8 cellular contexts compared by ENCODE assay signal in the genomic region with DNA sequence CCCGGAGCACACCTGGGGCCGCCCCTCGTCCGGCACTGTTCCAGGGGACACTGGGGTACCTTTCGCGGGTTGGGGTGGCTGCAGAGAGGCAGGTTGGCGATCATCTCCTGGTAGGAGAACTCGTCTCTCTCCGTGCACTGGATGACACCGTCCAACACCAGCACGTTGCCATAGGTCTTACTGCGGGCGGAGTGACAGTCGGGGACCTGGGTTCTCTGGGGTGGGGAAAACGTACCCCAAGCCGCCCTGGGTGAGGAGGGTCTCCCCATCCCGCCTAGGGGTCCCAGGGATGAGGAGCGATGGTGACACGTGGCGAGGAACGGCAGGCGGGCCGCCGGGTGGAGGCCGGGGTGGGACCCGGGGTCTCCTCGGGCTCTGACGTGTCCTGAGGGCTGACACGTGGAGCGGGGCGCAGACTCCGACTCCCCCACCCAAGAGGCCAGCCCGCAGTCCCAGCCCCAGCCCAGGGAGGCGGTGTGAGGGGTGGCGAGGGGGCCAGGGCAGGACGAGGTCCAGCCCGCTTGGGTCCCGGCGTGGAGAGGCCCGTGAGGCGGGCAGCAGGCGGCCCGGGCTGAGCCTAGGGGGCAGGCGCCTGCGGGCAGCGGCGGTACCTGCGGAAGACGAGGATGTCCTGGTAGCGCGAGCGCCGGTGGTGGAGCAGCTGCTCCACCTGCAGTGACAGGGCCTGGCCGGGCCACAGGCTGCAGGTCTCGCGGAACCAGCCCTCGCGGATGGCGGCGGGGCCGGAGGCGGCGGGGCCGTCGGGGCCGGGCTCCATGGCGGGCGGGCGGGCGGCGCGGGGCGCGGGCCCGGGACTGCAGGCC. TPM values are rescaled to one million over a fixed set of nuclear protein-coding genes. Genes with fewer than 3 reads are reported as not detected.
A peak's percentile ranks its signal among the peaks of the same experiment; 100 is the strongest.
DNase-seq lines count a peak whose midpoint lies in the region; ATAC-seq and TF ChIP-seq lines count a peak whose summit lies in the region.

No MANE protein-coding gene starts in this region.

- CTCF ChIA-PET in SK-N-SH (lab: Yijun Ruan, JAX) = interaction anchor here (0.8 to 5.3 kb wide), 4 partner anchors 11 to 22 kb away, joined by 3 to 49 read pairs (median 19); no protein-coding TSS in a partner anchor

- TF ChIP-seq CTCF in SK-N-SH (IDR thresholded peaks at IDR 0.05) = no peak
- no peak for TF ChIP-seq CTCF in endodermal cell (conservative IDR thresholded peaks at IDR 0.05)

- H2BK15ac ChIP-seq in neuronal stem cell (ENCODE audit: low read length) = no peak overlapping the region

- peak overlapping the region; percentile 57 for H4K8ac ChIP-seq in neuronal stem cell (ENCODE audit: low read depth, low read length)

- H3K79me2 ChIP-seq in SK-N-SH (ENCODE audit: insufficient read depth) = peaks cover 31% of the 10 kb centered on the region

- H3K9ac ChIP-seq in SK-N-SH (peak overlapping the region; percentile 73), endodermal cell (ENCODE audit: extremely low read depth, low read length, poor library complexity, severe bottlenecking) (peak overlapping the region; percentile 53), neuronal stem cell (ENCODE audit: low read depth, low read length, poor library complexity) (peak overlapping the region; percentile 91)

- H3K4me3 ChIP-seq in SK-N-SH (ENCODE audit: low read depth in 2 of 2, low read length in 1 of 2) (peak overlapping the region; percentile 86 to 87), endodermal cell (ENCODE audit: low read length) (peak overlapping the region; percentile 90), neuronal stem cell (ENCODE audit: low read length in 2 of 2) (peak overlapping the region; percentile 93 to 99)

- H3K9me3 ChIP-seq in SK-N-SH (no peaks in the 10 kb centered on the region), endodermal cell (ENCODE audit: control insufficient read depth, low read length) (no peaks in the 10 kb centered on the region), neuronal stem cell (replicated peaks in 1 of 2; ENCODE audit: control insufficient read depth in 2 of 2, insufficient read depth in 1 of 2, low read depth in 1 of 2, low read length in 2 of 2) (no peaks in the 10 kb centered on the region)

- no peak for DNase-seq in activated CD4-positive, CD25-positive, alpha-beta regulatory T cell treated with anti-CD3 and anti-CD28 coated beads, Interleukin-2, amount 50 U/mL, for 72 hours
- peak; percentile 78 for DNase-seq in SK-N-SH
- no peak for DNase-seq in endodermal cell
- no peak for DNase-seq in neuronal stem cell (ENCODE audit: low spot score)
- DNase-seq in HPDE6-E6E7 (ENCODE audit: extremely low spot score) = no peak
- no peak for DNase-seq in NCI-H1436 treated with DMSO at 0.1 percent for 48 hours (lab: John Stamatoyannopoulos, UW)

- peak overlapping the region; percentile 87 for H2AK5ac ChIP-seq in neuronal stem cell (ENCODE audit: low read depth, low read length)

- H3K9me3 Mint-ChIP-seq in endodermal cell = no peaks in the 10 kb centered on the region

- H3K4me3 Mint-ChIP-seq in endodermal cell = peak overlapping the region; percentile 87

- H2BK120ac ChIP-seq in neuronal stem cell (ENCODE audit: low read depth, low read length) = no peak overlapping the region

- H3K27me3 ChIP-seq in SK-N-SH (ENCODE audit: insufficient read depth) (no peaks in the 10 kb centered on the region), endodermal cell (ENCODE audit: control insufficient read depth, insufficient read depth, low read length, poor library complexity, severe bottlenecking) (no peaks in the 10 kb centered on the region), neuronal stem cell (ENCODE audit: control insufficient read depth in 3 of 3, insufficient read depth in 3 of 3, low read depth in 1 of 3, low read length in 3 of 3) (no peaks in the 10 kb centered on the region)

- H3K79me1 ChIP-seq in neuronal stem cell (ENCODE audit: low read depth, low read length) = peaks cover 4% of the 10 kb centered on the region

- H2BK5ac ChIP-seq in neuronal stem cell (ENCODE audit: low read length) = peak overlapping the region; percentile 29

- POLR2A ChIA-PET in SK-N-SH (lab: Yijun Ruan, JAX) = interaction anchor here (0.8 to 1.5 kb wide), 3 partner anchors 22 to 115 kb away, joined by 3 to 4 read pairs (median 3); a partner anchor contains a TSS

- H3K27ac Mint-ChIP-seq in endodermal cell = peak overlapping the region; percentile 70

- peak overlapping the region in 1 of 2 experiments; percentile 59; a peak in 1 of 4 replicates for H3K27ac ChIP-seq in SK-N-SH (ENCODE audit: low read depth in 2 of 2, low read length in 1 of 2)
- no peak overlapping the region for H3K27ac ChIP-seq in endodermal cell (ENCODE audit: low read depth, low read length)
- H3K27ac ChIP-seq in neuronal stem cell (replicated peaks; ENCODE audit: low read length) = no peak overlapping the region

- peak overlapping the region; percentile 99 for H3K4me2 ChIP-seq in SK-N-SH
- H3K4me2 ChIP-seq in neuronal stem cell (ENCODE audit: insufficient read depth, low read length, poor library complexity, severe bottlenecking) = peak overlapping the region; percentile 98

- H3K18ac ChIP-seq in neuronal stem cell (ENCODE audit: low read length) = peak overlapping the region; percentile 97

- H3K36me3 ChIP-seq in SK-N-SH (replicated peaks in 1 of 2; ENCODE audit: control insufficient read depth in 1 of 2, insufficient read depth in 2 of 2, low read length in 1 of 2) (peaks cover 7 to 16% of the 10 kb centered on the region in 2 experiments), endodermal cell (ENCODE audit: control insufficient read depth, insufficient read depth, low read length) (peaks cover 42% of the 10 kb centered on the region), neuronal stem cell (replicated peaks in 1 of 2; ENCODE audit: control insufficient read depth in 2 of 2, insufficient read depth in 2 of 2, low read length in 2 of 2) (peaks cover 10 to 60% of the 10 kb centered on the region in 2 donors)

- WGBS in SK-N-SH (ENCODE audit: low lambda C conversion rate) = under 1% methylated on average over 16 of the region's 75 CpGs
- 1% methylated on average over 28 to 75 of the region's 75 CpGs for WGBS in endodermal cell (ENCODE audit: insufficient coverage in 1 of 2, insufficient read length in 1 of 2), 2 experiments
- no CpG with 5 or more reads among the region's 75 CpGs for WGBS in neuronal stem cell (ENCODE audit: extremely low coverage in 2 of 2, insufficient read length in 2 of 2, insufficient replicate concordance in 1 of 2), 2 donors

- H3K4me1 ChIP-seq in SK-N-SH (ENCODE audit: control insufficient read depth in 1 of 2, insufficient read depth in 2 of 2, low read depth in 1 of 2, low read length in 1 of 2) (peaks cover 5 to 13% of the 10 kb centered on the region in 2 experiments; a peak in 3 of 4 replicates), endodermal cell (ENCODE audit: control insufficient read depth, insufficient read depth, low read length) (peaks cover 3% of the 10 kb centered on the region), neuronal stem cell (ENCODE audit: control insufficient read depth in 2 of 2, insufficient read depth in 1 of 2, low read depth in 1 of 2, low read length in 2 of 2) (peaks cover 10 to 12% of the 10 kb centered on the region in 2 donors)

- peak; percentile 1 to 8 for ATAC-seq in activated CD4-positive, CD25-positive, alpha-beta regulatory T cell treated with anti-CD3 and anti-CD28 coated beads, Interleukin-2, amount 50 U/mL, for 24 hours
- peak; percentile 26 for ATAC-seq in HG02852 (IDR thresholded peaks at IDR 0.05; ENCODE audit: unreplicated experiment)

- no peak overlapping the region for H2BK12ac ChIP-seq in neuronal stem cell (ENCODE audit: low read length)

- H3K4ac ChIP-seq in neuronal stem cell (ENCODE audit: low read length) = peak overlapping the region; percentile 56

- H3K9me2 ChIP-seq in SK-N-SH = no peaks in the 10 kb centered on the region

- H2AFZ ChIP-seq in SK-N-SH (ENCODE audit: low read depth) (no peak overlapping the region), neuronal stem cell (ENCODE audit: low read length) (peak overlapping the region; percentile 93)

- H3F3A ChIP-seq in SK-N-SH (replicated peaks; ENCODE audit: insufficient read depth) = peaks cover 10% of the 10 kb centered on the region

- no peak for TF ChIP-seq EP300 in SK-N-SH (IDR thresholded peaks at IDR 0.05; ENCODE audit: borderline replicate concordance in 1 of 2, low read depth in 1 of 2, low read length in 1 of 2)

- peaks cover 5% of the 10 kb centered on the region for H3K4me1 Mint-ChIP-seq in endodermal cell

- H3K36me3 Mint-ChIP-seq in endodermal cell (ENCODE audit: low read depth) = peaks cover 35% of the 10 kb centered on the region

- no peaks in the 10 kb centered on the region for H3K27me3 Mint-ChIP-seq in endodermal cell (ENCODE audit: insufficient read depth)

- H4K91ac ChIP-seq in neuronal stem cell (ENCODE audit: low read depth, low read length, poor library complexity) = peak overlapping the region; percentile 90

- H3K14ac ChIP-seq in neuronal stem cell (ENCODE audit: low read length) = peak overlapping the region; percentile 86

- TF ChIP-seq RAD21 in SK-N-SH (IDR thresholded peaks at IDR 0.05; ENCODE audit: low read length) = no peak

- H4K20me1 ChIP-seq in SK-N-SH (ENCODE audit: insufficient read depth) = peaks cover 2% of the 10 kb centered on the region; the same call in 1 of the 2 replicates

- H3K23ac ChIP-seq in neuronal stem cell (ENCODE audit: low read depth, low read length, poor library complexity) = peak overlapping the region; percentile 82

RNA-seq across cellular contexts. Expression of a gene that starts 0.4 kb away (rescaled TPM):
- polyA plus RNA-seq in SK-N-SH (2012; rRNA removed) = 60.9 and 105 TPM in 2 replicates
- polyA plus RNA-seq in SK-N-SH (2012; cell fraction: cytosol; rRNA removed) = 82.2 and 124 TPM in 2 replicates
- polyA plus RNA-seq in SK-N-SH (2012; cell fraction: nucleus; rRNA removed) = 61.2 and 80.1 TPM in 2 replicates
- 100 to 1,000 TPM; 106 to 107 TPM for total RNA-seq in endodermal cell
- 104 TPM for polyA plus RNA-seq in endodermal cell (2013, experiment 1 of 2)
- 91.1 TPM for polyA plus RNA-seq in endodermal cell (2013, experiment 2 of 2)
- 135 TPM for polyA plus RNA-seq in neuronal stem cell (2013, experiment 1 of 2)
- polyA plus RNA-seq in neuronal stem cell (2013, experiment 2 of 2) = 132 TPM

RNA-seq across cellular contexts. Expression of a gene that starts 12.3 kb away (rescaled TPM):
- polyA plus RNA-seq in SK-N-SH (2012; rRNA removed) = not detected in 2 replicates
- polyA plus RNA-seq in SK-N-SH (2012; cell fraction: cytosol; rRNA removed) = not detected in 2 replicates
- 0.05 and 0.21 TPM in 2 replicates for polyA plus RNA-seq in SK-N-SH (2012; cell fraction: nucleus; rRNA removed)
- total RNA-seq in endodermal cell = under 1 TPM in 1 of 2 donors, not detected in 1; 0.51 TPM
- polyA plus RNA-seq in endodermal cell (2013, experiment 1 of 2) = not detected
- not detected for polyA plus RNA-seq in endodermal cell (2013, experiment 2 of 2)
- 0.04 TPM for polyA plus RNA-seq in neuronal stem cell (2013, experiment 1 of 2)
- 0.04 TPM for polyA plus RNA-seq in neuronal stem cell (2013, experiment 2 of 2)

RNA-seq across cellular contexts. Expression of a gene that starts 40.3 kb away (rescaled TPM):
- polyA plus RNA-seq in SK-N-SH (2012; rRNA removed) = 62.5 and 79.8 TPM in 2 replicates
- polyA plus RNA-seq in SK-N-SH (2012; cell fraction: cytosol; rRNA removed) = 38.4 and 42.5 TPM in 2 replicates
- 151 and 225 TPM in 2 replicates for polyA plus RNA-seq in SK-N-SH (2012; cell fraction: nucleus; rRNA removed)
- total RNA-seq in endodermal cell = 10 to 100 TPM; 81.4 to 89.7 TPM
- 91.4 TPM for polyA plus RNA-seq in endodermal cell (2013, experiment 1 of 2)
- 83.2 TPM for polyA plus RNA-seq in endodermal cell (2013, experiment 2 of 2)
- 55.5 TPM for polyA plus RNA-seq in neuronal stem cell (2013, experiment 1 of 2)
- 55.9 TPM for polyA plus RNA-seq in neuronal stem cell (2013, experiment 2 of 2)

RNA-seq across cellular contexts. Expression of a gene that starts 46.9 kb away (rescaled TPM):
- 156 and 207 TPM in 2 replicates for polyA plus RNA-seq in SK-N-SH (2012; rRNA removed)
- 151 and 217 TPM in 2 replicates for polyA plus RNA-seq in SK-N-SH (2012; cell fraction: cytosol; rRNA removed)
- polyA plus RNA-seq in SK-N-SH (2012; cell fraction: nucleus; rRNA removed) = 379 and 436 TPM in 2 replicates
- 100 to 1,000 TPM; 203 to 216 TPM for total RNA-seq in endodermal cell
- polyA plus RNA-seq in endodermal cell (2013, experiment 1 of 2) = 271 TPM
- polyA plus RNA-seq in endodermal cell (2013, experiment 2 of 2) = 250 TPM
- polyA plus RNA-seq in neuronal stem cell (2013, experiment 1 of 2) = 260 TPM
- polyA plus RNA-seq in neuronal stem cell (2013, experiment 2 of 2) = 261 TPM
